22 cellular contexts compared by ENCODE assay signal in genomic region chr5:141812512-141812911, GRCh38.
"Had no signal": no experiment of that assay in that cellular context is flagged by ENCODE, and none has a peak within 500 bp of the region (broad histone marks: within the 10 kb centered on the region; RNA-seq: fewer than 3 reads in every experiment).

No MANE protein-coding gene starts in this region.

- H3K4me1 ChIP-seq: foreskin keratinocyte had no signal

- H3K36me3 ChIP-seq: left lung, stomach, suprapubic skin, tibial nerve had no signal

- H3K27ac Mint-ChIP-seq: activated CD8-positive, alpha-beta T cell treated with anti-CD3 and anti-CD28 coated beads, Interleukin-2, amount 10 ng/mL, durations not matched to agents 7 days and 5 days; activated naive CD4-positive, alpha-beta T cell treated with anti-CD3 and anti-CD28 coated beads, Interleukin-2, amount 50 U/mL, for 72 hours; dendritic cell treated with granulocyte-macrophage colony-stimulating factor and Interleukin-4, amounts not matched to agents 40 ng/mL and 50 ng/mL, for 4 days; mesothelial cell of epicardium; stimulated activated effector memory CD8-positive, alpha-beta T cell treated with anti-CD3 and anti-CD28 coated beads, Interleukin-12 subunit alpha, Interleukin-12 subunit beta, amount 100 ng/mL, for 72 hours had no signal

- H3K4me3 ChIP-seq: left lung, suprapubic skin had no signal

- H3K36me3 Mint-ChIP-seq: activated naive CD4-positive, alpha-beta T cell treated with anti-CD3 and anti-CD28 coated beads, Interleukin-2, amount 50 U/mL, for 72 hours; mesothelial cell of epicardium; naive thymus-derived CD8-positive, alpha-beta T cell; stimulated activated effector memory CD8-positive, alpha-beta T cell treated with anti-CD3 and anti-CD28 coated beads, Interleukin-12 subunit alpha, Interleukin-12 subunit beta, amount 100 ng/mL, for 72 hours had no signal

- ATAC-seq: activated CD4-positive, CD25-positive, alpha-beta regulatory T cell treated with anti-CD3 and anti-CD28 coated beads, Interleukin-2, amount 50 U/mL, for 24 hours; activated CD8-positive, alpha-beta T cell treated with anti-CD3 and anti-CD28 coated beads, Interleukin-2, amount 10 ng/mL, durations not matched to agents 7 days and 5 days; activated naive CD4-positive, alpha-beta T cell treated with anti-CD3 and anti-CD28 coated beads, Interleukin-2, amount 50 U/mL, for 72 hours; left lung; naive thymus-derived CD8-positive, alpha-beta T cell; sciatic nerve; stimulated activated effector memory CD8-positive, alpha-beta T cell treated with anti-CD3 and anti-CD28 coated beads, Interleukin-12 subunit alpha, Interleukin-12 subunit beta, amount 100 ng/mL, for 72 hours had no signal

- H3K27ac ChIP-seq: foreskin keratinocyte, left lung, stomach, suprapubic skin, tibial nerve, VCaP had no signal

- DNase-seq: activated CD4-positive, alpha-beta T cell treated with anti-CD3 and anti-CD28 coated beads, Interleukin-2, amount 50 U/mL, for 1 hour; activated CD8-positive, alpha-beta T cell treated with anti-CD3 and anti-CD28 coated beads, Interleukin-2, amount 10 ng/mL, durations not matched to agents 7 days and 5 days; activated gamma-delta T cell treated with Interleukin-2 at 50 U/mL for 16 hours; effector CD8-positive, alpha-beta T cell; erythroblast; foreskin keratinocyte; kidney glomerular epithelial cell; left lung; naive thymus-derived CD8-positive, alpha-beta T cell; small intestine; stimulated activated CD4-positive, alpha-beta T cell treated with anti-CD3 and anti-CD28 coated beads, Interleukin-2, amount 100 ng/mL, for 24 hours; stomach; T-helper 2 cell had no signal

- H3K9me3 Mint-ChIP-seq: activated naive CD4-positive, alpha-beta T cell treated with anti-CD3 and anti-CD28 coated beads, Interleukin-2, amount 50 U/mL, for 72 hours; dendritic cell treated with granulocyte-macrophage colony-stimulating factor and Interleukin-4, amounts not matched to agents 40 ng/mL and 50 ng/mL, for 4 days; mesothelial cell of epicardium; naive thymus-derived CD8-positive, alpha-beta T cell; stimulated activated effector memory CD8-positive, alpha-beta T cell treated with anti-CD3 and anti-CD28 coated beads, Interleukin-12 subunit alpha, Interleukin-12 subunit beta, amount 100 ng/mL, for 72 hours had no signal

- H3K9me3 ChIP-seq: left lung, stomach, suprapubic skin, tibial nerve had no signal

- H3K4me3 Mint-ChIP-seq: activated CD8-positive, alpha-beta T cell treated with anti-CD3 and anti-CD28 coated beads, Interleukin-2, amount 10 ng/mL, durations not matched to agents 7 days and 5 days; dendritic cell treated with granulocyte-macrophage colony-stimulating factor and Interleukin-4, amounts not matched to agents 40 ng/mL and 50 ng/mL, for 4 days; naive thymus-derived CD8-positive, alpha-beta T cell; stimulated activated effector memory CD8-positive, alpha-beta T cell treated with anti-CD3 and anti-CD28 coated beads, Interleukin-12 subunit alpha, Interleukin-12 subunit beta, amount 100 ng/mL, for 72 hours had no signal
